6 cellular contexts compared by ENCODE assay signal in the genomic region with DNA sequence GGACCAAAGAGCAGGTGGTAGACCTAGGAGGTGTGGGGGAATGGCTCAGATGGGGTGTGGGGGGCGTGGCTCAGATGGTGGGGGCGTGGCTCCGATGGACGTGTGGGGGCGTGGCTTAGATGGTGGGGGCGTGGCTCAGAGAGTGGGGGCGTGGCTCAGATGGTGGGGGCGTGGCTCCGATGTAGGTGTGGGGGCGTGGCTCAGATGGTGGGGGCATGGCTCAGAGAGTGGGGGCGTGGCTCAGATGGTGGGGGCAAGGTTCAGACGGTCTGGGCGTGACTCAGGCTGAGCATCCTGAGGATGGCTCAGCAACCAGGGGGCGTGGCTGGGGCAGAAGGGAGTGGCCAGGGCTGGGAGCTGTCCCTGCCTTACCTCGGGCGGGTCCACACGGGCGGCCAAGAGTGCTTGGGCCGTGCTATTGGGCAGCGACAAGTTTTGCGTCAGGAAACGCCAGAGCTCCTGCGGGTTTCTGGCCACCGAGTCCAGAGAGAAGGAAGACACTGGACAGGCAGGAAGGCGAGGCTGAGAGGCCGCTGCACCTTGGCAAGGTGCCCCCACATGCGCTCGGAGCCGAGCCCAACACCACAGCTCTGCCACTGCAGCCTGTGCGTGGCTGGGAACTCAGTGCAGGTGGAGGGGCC. TPM values are rescaled to one million over a fixed set of nuclear protein-coding genes. Genes with fewer than 3 reads are reported as not detected.
A peak's percentile ranks its signal among the peaks of the same experiment; 100 is the strongest.
DNase-seq lines count a peak whose midpoint lies in the region; ATAC-seq and TF ChIP-seq lines count a peak whose summit lies in the region.

No MANE protein-coding gene starts in this region.

- no peak for DNase-seq in heart left ventricle
- DNase-seq in Right ventricle myocardium inferior (ENCODE audit: missing footprints), result no peak
- peak; percentile 84 for DNase-seq in activated CD4-positive, alpha-beta T cell treated with anti-CD3 and anti-CD28 coated beads, Interleukin-2, amount 50 U/mL, for 48 hours
- DNase-seq in head of caudate nucleus, result peak; percentile 60 to 97 (median 89)
- DNase-seq in stimulated activated CD8-positive, alpha-beta memory T cell treated with anti-CD3 and anti-CD28 coated beads, Interleukin-4, amount 100 ng/mL, for 48 hours, result peak; percentile 91

- ATAC-seq in heart left ventricle (peak in 3 of 4 donors; percentile 12 to 41 (median 21)), Right ventricle myocardium inferior (no peak), GM21723 (IDR thresholded peaks at IDR 0.05; ENCODE audit: unreplicated experiment) (no peak)

- H3K9me3 ChIP-seq in heart left ventricle, result no peaks in the 10 kb centered on the region

- H3K27me3 ChIP-seq in heart left ventricle, result no peaks in the 10 kb centered on the region

- WGBS in heart left ventricle, 4 donors, result 65 to 74% (median 71%) methylated on average over 6 to 30 of the region's 30 CpGs

- TF ChIP-seq CTCF in heart left ventricle (IDR thresholded peaks at IDR 0.05), result no peak

- peaks cover 0 to 12% (median 6%) of the 10 kb centered on the region in 12 donors for H3K4me1 ChIP-seq in heart left ventricle

- intact Hi-C loops in heart left ventricle (cut with DNase I) (loop anchor here in 1 of 10 donors (10.0 kb wide), 1 partner anchor 137 kb away; a partner anchor contains a TSS), Right ventricle myocardium inferior (cut with DNase I) (no loop called here), head of caudate nucleus (cut with DNase I) (no loop called here)

- no peak overlapping the region for H3K27ac ChIP-seq in heart left ventricle

- H3K4me3 ChIP-seq in heart left ventricle, result no peak overlapping the region

- TF ChIP-seq POLR2A in heart left ventricle (IDR thresholded peaks at IDR 0.05), result no peak

- peaks cover 0 to 33% (median 11%) of the 10 kb centered on the region in 9 donors for H3K36me3 ChIP-seq in heart left ventricle

RNA-seq across cellular contexts. Expression of a gene that starts 5.9 kb away (rescaled TPM):
- total RNA-seq in heart left ventricle, result 10 to 100 TPM; 19.1 to 44.3 (median 33.4) TPM
- polyA plus RNA-seq in heart left ventricle, result 10 to 100 TPM; 13.1 to 30.6 TPM
- 28.2 TPM for total RNA-seq in Right ventricle myocardium inferior

RNA-seq across cellular contexts. Expression of a gene that starts 9.8 kb away (rescaled TPM):
- total RNA-seq in heart left ventricle, result under 1 TPM in 2 of 9 donors, not detected in 7; 0.15 to 0.48 TPM
- polyA plus RNA-seq in heart left ventricle, result under 1 TPM in 1 of 2 donors, not detected in 1; 0.17 TPM
- total RNA-seq in Right ventricle myocardium inferior, result 0.11 TPM

RNA-seq across cellular contexts. Expression of a gene that starts 23.9 kb away (rescaled TPM):
- total RNA-seq in heart left ventricle (100 to 1,000 TPM in 1 of 9 donors, 10 to 100 TPM in 8; 45.1 to 114 (median 55.1) TPM), Right ventricle myocardium inferior (69.0 TPM)
- 10 to 100 TPM; 38.4 to 71.7 TPM for polyA plus RNA-seq in heart left ventricle

RNA-seq across cellular contexts. Expression of a gene that starts 25.7 kb away (rescaled TPM):
- total RNA-seq in heart left ventricle, result 10 to 100 TPM in 1 of 9 donors, 1 to 10 TPM in 8; 1.5 to 16.7 (median 5.0) TPM
- 10 to 100 TPM in 1 of 2 donors, 1 to 10 TPM in 1; 3.9 to 11.3 TPM for polyA plus RNA-seq in heart left ventricle
- 1.1 TPM for total RNA-seq in Right ventricle myocardium inferior

RNA-seq across cellular contexts. Expression of a gene that starts 29.9 kb away (rescaled TPM):
- total RNA-seq in heart left ventricle (10 to 100 TPM; 15.0 to 35.3 (median 19.4) TPM), Right ventricle myocardium inferior (26.9 TPM)
- 10 to 100 TPM; 31.2 to 57.3 TPM for polyA plus RNA-seq in heart left ventricle

Comparison
In these comparisons a context has a peak if more than half of its experiments do, and no peak if none do; other contexts are left out.
1. ATAC-seq: peak in heart left ventricle (3 of 4); none in Right ventricle myocardium inferior (single experiment) and GM21723 (single experiment).
2. DNase-seq: peak in activated CD4-positive, alpha-beta T cell treated with anti-CD3 and anti-CD28 coated beads, Interleukin-2, amount 50 U/mL, for 48 hours (2 of 2), head of caudate nucleus (42 of 42) and stimulated activated CD8-positive, alpha-beta memory T cell treated with anti-CD3 and anti-CD28 coated beads, Interleukin-4, amount 100 ng/mL, for 48 hours (single experiment); none in heart left ventricle (0 of 5) and Right ventricle myocardium inferior (single experiment).